In the genomic region with DNA sequence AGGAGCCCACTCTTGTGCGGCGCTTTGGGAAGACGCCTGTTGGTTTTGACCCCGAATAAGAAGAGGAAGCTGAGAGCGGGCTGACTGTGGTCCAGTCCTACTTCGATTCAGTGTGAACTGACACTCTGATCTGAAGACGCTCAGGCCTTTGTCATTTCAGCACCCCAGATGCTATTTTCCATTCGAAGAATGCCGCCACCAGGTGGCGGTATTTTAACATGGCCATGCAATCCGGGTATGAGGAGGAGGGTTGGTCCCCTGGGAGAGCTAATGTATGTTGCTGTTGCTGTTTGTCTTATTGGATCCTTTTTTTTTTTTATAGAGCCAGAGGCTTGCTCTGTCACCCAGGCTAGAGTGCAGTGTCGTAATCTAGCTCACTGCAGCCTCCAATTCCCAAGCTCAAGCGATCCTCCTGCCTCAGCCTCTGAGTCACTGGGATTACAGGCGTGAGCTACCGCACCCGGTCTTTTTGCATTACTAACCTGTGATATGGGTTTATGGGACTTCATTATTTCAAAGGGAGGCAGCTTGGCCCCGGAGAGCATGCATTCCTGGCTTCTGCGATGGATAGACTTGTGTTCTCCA, we compare ENCODE assay signal across 8 cellular contexts. TPM values are rescaled to one million over a fixed set of nuclear protein-coding genes. Genes with fewer than 3 reads are reported as not detected.
DNase-seq lines count a peak whose midpoint lies in the region; ATAC-seq, FAIRE-seq and TF ChIP-seq lines count a peak whose summit lies in the region.

No MANE protein-coding gene starts in this region.

- H3K4me3 Mint-ChIP-seq in astrocyte (ENCODE audit: unreplicated experiment), result peak overlapping the region; percentile 95

- H3K36me3 ChIP-seq in GM06990 (ENCODE audit: control insufficient read depth, insufficient read depth, low read length), result peaks cover 4% of the 10 kb centered on the region
- peaks cover 7% of the 10 kb centered on the region for H3K36me3 ChIP-seq in astrocyte (ENCODE audit: insufficient read depth, low read length)
- no peaks in the 10 kb centered on the region for H3K36me3 ChIP-seq in hepatocyte (replicated peaks; ENCODE audit: insufficient read depth, low read depth)

- H3K27me3 Mint-ChIP-seq in astrocyte (ENCODE audit: low read depth, unreplicated experiment), result no peaks in the 10 kb centered on the region

- H3K79me2 ChIP-seq in astrocyte (ENCODE audit: insufficient read depth, low read length) (peaks cover 32% of the 10 kb centered on the region), hepatocyte (peaks cover 31% of the 10 kb centered on the region)

- peak overlapping the region; percentile 77 for H2AFZ ChIP-seq in astrocyte (ENCODE audit: low read depth, low read length)
- H2AFZ ChIP-seq in hepatocyte, result peak overlapping the region; percentile 53

- peaks cover 17% of the 10 kb centered on the region for H4K20me1 ChIP-seq in astrocyte (ENCODE audit: insufficient read depth, low read length)
- no peaks in the 10 kb centered on the region for H4K20me1 ChIP-seq in hepatocyte (ENCODE audit: insufficient read depth, poor library complexity, severe bottlenecking)

- H3K27me3 ChIP-seq in GM06990 (replicated peaks; ENCODE audit: control insufficient read depth, insufficient read depth, low read length), result no peaks in the 10 kb centered on the region
- H3K27me3 ChIP-seq in astrocyte (ENCODE audit: insufficient read depth, low read length), result no peaks in the 10 kb centered on the region
- no peaks in the 10 kb centered on the region for H3K27me3 ChIP-seq in hepatocyte

- peak; percentile 21 for ATAC-seq in HG02798 (IDR thresholded peaks at IDR 0.05; ENCODE audit: poor library complexity, unreplicated experiment)
- no peak for ATAC-seq in HG02870 (IDR thresholded peaks at IDR 0.05; ENCODE audit: unreplicated experiment)

- peak overlapping the region; percentile 98 for H3K27ac Mint-ChIP-seq in astrocyte (ENCODE audit: unreplicated experiment)

- H3K4me3 ChIP-seq in GM06990 (replicated peaks; ENCODE audit: low read depth, low read length) (peak overlapping the region; percentile 64), astrocyte (ENCODE audit: insufficient read depth, low read depth, low read length) (peak overlapping the region; percentile 87), hepatocyte (peak overlapping the region; percentile 22)

- DNase-seq in GM06990 (ENCODE audit: extremely low read depth, insufficient read length) (no peak), NCI-H1694 (lab: John Stamatoyannopoulos, UW) (peak; percentile 95), T-helper 2 cell (peak; percentile 59 to 85 (median 77)), astrocyte (ENCODE audit: low read depth) (peak; percentile 57), hepatocyte (ENCODE audit: low spot score) (peak; percentile 95), retina (peak; percentile 96)

- peaks cover 5% of the 10 kb centered on the region for H3K4me1 Mint-ChIP-seq in astrocyte (ENCODE audit: low read depth, unreplicated experiment)

- H3K9me3 ChIP-seq in astrocyte (ENCODE audit: insufficient read depth, low read depth, low read length) (no peaks in the 10 kb centered on the region), hepatocyte (ENCODE audit: low read depth) (no peaks in the 10 kb centered on the region)

- H3K27ac ChIP-seq in astrocyte (ENCODE audit: low read depth, low read length) (peak overlapping the region; percentile 82), hepatocyte (peak overlapping the region; percentile 82)

- H3K4me2 ChIP-seq in astrocyte (ENCODE audit: low read length), result peak overlapping the region; percentile 98
- H3K4me2 ChIP-seq in hepatocyte, result peak overlapping the region; percentile 86

- peak; percentile 80 for TF ChIP-seq CTCF in GM06990 (IDR thresholded peaks at IDR 0.05; ENCODE audit: insufficient read depth, low read length, poor library complexity, severe bottlenecking)
- peak; percentile 92 for TF ChIP-seq CTCF in astrocyte (IDR thresholded peaks at IDR 0.05; ENCODE audit: insufficient read depth, low read depth, low read length)
- TF ChIP-seq CTCF in hepatocyte (IDR thresholded peaks at IDR 0.05; ENCODE audit: poor library complexity), result peak; percentile 88

- no peak for FAIRE-seq in astrocyte (lab: Jason Lieb, UNC)

- peaks cover 8% of the 10 kb centered on the region for H3K36me3 Mint-ChIP-seq in astrocyte (ENCODE audit: low read depth, unreplicated experiment)

- H3K4me1 ChIP-seq in astrocyte (ENCODE audit: insufficient read depth, low read length) (peaks cover 13% of the 10 kb centered on the region), hepatocyte (ENCODE audit: insufficient read depth) (peaks cover 8% of the 10 kb centered on the region)

- no peaks in the 10 kb centered on the region for H3K9me2 ChIP-seq in hepatocyte (replicated peaks; ENCODE audit: insufficient read depth)

- peak overlapping the region; percentile 96 for H3K9ac ChIP-seq in astrocyte (ENCODE audit: low read length)

- H3K9me3 Mint-ChIP-seq in astrocyte (ENCODE audit: unreplicated experiment), result peaks cover 3% of the 10 kb centered on the region

- WGBS in hepatocyte (ENCODE audit: low lambda C conversion rate, missing lambda C conversion rate), result 30% methylated on average over 18 of the region's 18 CpGs

RNA-seq across cellular contexts. Expression of gene TIMM44, which starts 0.8 kb away (rescaled TPM):
- total RNA-seq in astrocyte (60.5 and 71.1 TPM in 2 replicates), hepatocyte (52.0 and 61.7 TPM in 2 replicates)
- polyA plus RNA-seq in hepatocyte, result 40.7 and 54.9 TPM in 2 replicates

RNA-seq across cellular contexts. Expression of gene CTXN1, which starts 18.3 kb away (rescaled TPM):
- 49.5 and 55.9 TPM in 2 replicates for total RNA-seq in astrocyte
- 4.3 and 5.2 TPM in 2 replicates for total RNA-seq in hepatocyte
- polyA plus RNA-seq in hepatocyte, result 13.5 and 14.5 TPM in 2 replicates

RNA-seq across cellular contexts. Expression of gene SNAPC2, which starts 24.1 kb away (rescaled TPM):
- 14.7 and 15.2 TPM in 2 replicates for total RNA-seq in astrocyte
- total RNA-seq in hepatocyte, result 6.5 and 11.8 TPM in 2 replicates
- polyA plus RNA-seq in hepatocyte, result 17.5 and 21.0 TPM in 2 replicates

RNA-seq across cellular contexts. Expression of gene TGFBR3L, which starts 29.6 kb away (rescaled TPM):
- total RNA-seq in astrocyte (2.8 and 4.6 TPM in 2 replicates), hepatocyte (0.52 TPM in 1 of 2 replicates, not detected in the other)
- polyA plus RNA-seq in hepatocyte, result 3.3 and 8.5 TPM in 2 replicates

RNA-seq across cellular contexts. Expression of gene MAP2K7, which starts 40.6 kb away (rescaled TPM):
- 20.9 and 22.9 TPM in 2 replicates for total RNA-seq in astrocyte
- total RNA-seq in hepatocyte, result 13.6 and 13.8 TPM in 2 replicates
- polyA plus RNA-seq in hepatocyte, result 11.8 and 12.8 TPM in 2 replicates

Comparison
In these comparisons a context has a peak if more than half of its experiments do, and no peak if none do; other contexts are left out.
1. H3K4me3 ChIP-seq: peak in every context shown above with its lines; median percentile 87 in astrocyte; 64 in GM06990; 22 in hepatocyte.